ENCODE assay signal across 9 cellular contexts in the genomic region with DNA sequence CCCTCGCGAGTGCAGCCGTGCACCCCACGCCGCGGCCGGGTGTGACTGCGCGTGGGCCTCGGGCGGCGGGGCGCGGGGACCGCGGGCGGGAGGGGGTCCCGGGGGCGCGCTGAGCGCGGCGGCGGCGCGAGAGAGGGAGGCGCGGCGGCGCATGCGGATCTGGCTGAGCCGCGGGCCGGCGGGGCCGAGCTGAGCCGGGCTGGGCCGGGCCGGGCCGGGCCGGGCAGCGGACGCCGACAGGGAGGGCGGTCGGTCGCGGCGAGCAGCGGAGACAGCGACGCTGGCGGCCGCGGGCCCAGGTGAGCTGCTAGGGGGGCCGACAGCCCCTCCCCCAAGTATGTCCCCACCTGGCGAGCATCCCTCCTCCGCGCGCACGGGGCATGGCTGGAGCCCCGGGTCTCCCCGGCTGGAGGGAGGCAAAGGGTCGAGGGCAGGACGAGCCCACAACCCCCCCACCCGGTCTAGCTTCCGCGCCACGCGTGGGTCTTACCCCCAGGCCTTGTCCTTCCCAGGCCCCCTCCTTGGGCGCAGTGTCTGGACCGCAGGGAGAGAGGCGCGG. TPM values are rescaled to one million over a fixed set of nuclear protein-coding genes. Genes with fewer than 3 reads are reported as not detected.
A peak's percentile ranks its signal among the peaks of the same experiment; 100 is the strongest.
DNase-seq lines count a peak whose midpoint lies in the region; ATAC-seq and TF ChIP-seq lines count a peak whose summit lies in the region.
"Had no signal": no experiment of that assay in that cellular context is flagged by ENCODE, and none has a peak within 500 bp of the region (broad histone marks: within the 10 kb centered on the region; RNA-seq: fewer than 3 reads in every experiment).

No MANE protein-coding gene starts in this region.

- ATAC-seq in CD4-positive, alpha-beta T cell (ENCODE audit: poor library complexity): no peak
- ATAC-seq in RWPE2 (ENCODE audit: low read depth): no peak

- intact Hi-C loops in CD4-positive, alpha-beta T cell (cut with DNase I, micrococcal nuclease): loop anchor here (2.0 to 10.0 kb wide), 8 partner anchors 42 to 288 kb away; a partner anchor contains a TSS
- intact Hi-C loops in posterior vena cava (cut with DNase I): no loop called here

- no peak overlapping the region for H3K4me3 Mint-ChIP-seq in CD4-positive, alpha-beta T cell

- H3K36me3 ChIP-seq in RWPE2 (ENCODE audit: low read depth): no peaks in the 10 kb centered on the region

- H3K4me1 ChIP-seq in RWPE2 (ENCODE audit: insufficient read depth, poor library complexity, severe bottlenecking): no peaks in the 10 kb centered on the region

- POLR2A ChIA-PET in CD4-positive, alpha-beta T cell (lab: Charles Lee): interaction anchor here (3.3 kb wide), 1 partner anchor 46 kb away, joined by 42 read pairs; no protein-coding TSS in a partner anchor

- no peak for TF ChIP-seq CTCF in CD4-positive, alpha-beta T cell (IDR thresholded peaks at IDR 0.05)
- no peak for TF ChIP-seq CTCF in RWPE2 (IDR thresholded peaks at IDR 0.05; ENCODE audit: poor library complexity, severe bottlenecking)
- TF ChIP-seq CTCF in fibroblast of pulmonary artery (IDR thresholded peaks at IDR 0.05; ENCODE audit: low read length, missing control alignments): no peak

- no peaks in the 10 kb centered on the region for H3K36me3 Mint-ChIP-seq in CD4-positive, alpha-beta T cell (ENCODE audit: low read depth)

- no peaks in the 10 kb centered on the region for H3K9me3 Mint-ChIP-seq in CD4-positive, alpha-beta T cell

- in situ Hi-C loops in ACHN (cut with HindIII; ENCODE audit: low pct_ligation_motif_present, low pct_unique_long_range_greater_than_20kb, low sequenced_read_pairs): no loop called here

- H3K4me3 ChIP-seq in RWPE2 (ENCODE audit: severe bottlenecking) (peak overlapping the region; percentile 13), fibroblast of pulmonary artery (replicated peaks; ENCODE audit: low read depth, low read length) (peak overlapping the region; percentile 32)

- H3K27ac ChIP-seq in CD4-positive, alpha-beta T cell (ENCODE audit: low read depth, low read length): no peak overlapping the region
- no peak overlapping the region for H3K27ac ChIP-seq in RWPE2 (ENCODE audit: poor library complexity, severe bottlenecking)

- peaks cover 30% of the 10 kb centered on the region for H3K4me1 Mint-ChIP-seq in CD4-positive, alpha-beta T cell (ENCODE audit: low read depth)

- CTCF ChIA-PET in CD4-positive, alpha-beta T cell (lab: Charles Lee): interaction anchor here (3.2 kb wide), 1 partner anchor 46 kb away, joined by 20 read pairs; no protein-coding TSS in a partner anchor

- peaks cover 25% of the 10 kb centered on the region for H3K27me3 Mint-ChIP-seq in CD4-positive, alpha-beta T cell

- DNase-seq in CD4-positive, alpha-beta T cell: peak in 1 of 10 experiments; percentile 21
- DNase-seq in RWPE2 (ENCODE audit: low spot score) (no peak), fibroblast of pulmonary artery (ENCODE audit: low read depth) (no peak), posterior vena cava (ENCODE audit: low spot score) (peak; percentile 80), ACHN (no peak), SKM-1 treated with dmso at 0.1 percent for 144 hours (lab: John Stamatoyannopoulos, UW; ENCODE audit: unreplicated experiment) (no peak), kidney tubule cell (ENCODE audit: low spot score) (no peak)
- no peak for DNase-seq in stimulated activated CD4-positive, alpha-beta T cell treated with anti-CD3 and anti-CD28 coated beads, Interleukin-15, amount 100 ng/mL, for 24 hours
- DNase-seq: NCI-H446 had no signal

- H3K27ac Mint-ChIP-seq in CD4-positive, alpha-beta T cell: peak overlapping the region; percentile 87

- H3K27me3 ChIP-seq in CD4-positive, alpha-beta T cell (ENCODE audit: control insufficient read depth, insufficient read depth, low read length): no peaks in the 10 kb centered on the region
- peaks cover 4% of the 10 kb centered on the region for H3K27me3 ChIP-seq in RWPE2 (ENCODE audit: insufficient read depth, poor library complexity, severe bottlenecking)

- no peaks in the 10 kb centered on the region for H3K9me3 ChIP-seq in CD4-positive, alpha-beta T cell (ENCODE audit: control insufficient read depth, low read length)
- no peaks in the 10 kb centered on the region for H3K9me3 ChIP-seq in RWPE2 (ENCODE audit: severe bottlenecking)

RNA-seq across cellular contexts. Expression of a gene that starts 0.3 kb away (rescaled TPM):
- under 1 TPM; 0.59 to 0.88 TPM for total RNA-seq in CD4-positive, alpha-beta T cell
- total RNA-seq in posterior vena cava: 1 to 10 TPM; 1.7 to 2.7 TPM

RNA-seq across cellular contexts. Expression of a gene that starts 1.5 kb away (rescaled TPM):
- total RNA-seq in CD4-positive, alpha-beta T cell: 1 to 10 TPM; 4.3 to 5.2 TPM
- total RNA-seq in posterior vena cava: 10 to 100 TPM; 77.4 to 88.1 TPM

RNA-seq across cellular contexts. Expression of a gene that starts 23.0 kb away (rescaled TPM):
- total RNA-seq in CD4-positive, alpha-beta T cell: 10 to 100 TPM; 17.4 to 19.2 TPM
- 10 to 100 TPM; 33.8 to 48.6 TPM for total RNA-seq in posterior vena cava

RNA-seq across cellular contexts. Expression of a gene that starts 41.3 kb away (rescaled TPM):
- total RNA-seq in CD4-positive, alpha-beta T cell: 10 to 100 TPM; 26.4 to 26.5 TPM
- 10 to 100 TPM; 12.2 to 16.2 TPM for total RNA-seq in posterior vena cava

RNA-seq across cellular contexts. Expression of a gene that starts 53.9 kb away (rescaled TPM):
- 1 to 10 TPM; 1.5 TPM for total RNA-seq in CD4-positive, alpha-beta T cell
- 1 to 10 TPM; 3.4 to 3.5 TPM for total RNA-seq in posterior vena cava

Comparison
In these comparisons a context has a peak if more than half of its experiments do, and no peak if none do; other contexts are left out.
1. RNA of a gene that starts 1.5 kb away (total RNA-seq): 77.4 to 88.1 TPM in posterior vena cava; 4.3 to 5.2 TPM in CD4-positive, alpha-beta T cell; every median in the first group is over 10 times any median in the second.
2. intact Hi-C loops: an anchor here in CD4-positive, alpha-beta T cell (2.0 to 10.0 kb wide); none called in posterior vena cava.